In the genomic region with DNA sequence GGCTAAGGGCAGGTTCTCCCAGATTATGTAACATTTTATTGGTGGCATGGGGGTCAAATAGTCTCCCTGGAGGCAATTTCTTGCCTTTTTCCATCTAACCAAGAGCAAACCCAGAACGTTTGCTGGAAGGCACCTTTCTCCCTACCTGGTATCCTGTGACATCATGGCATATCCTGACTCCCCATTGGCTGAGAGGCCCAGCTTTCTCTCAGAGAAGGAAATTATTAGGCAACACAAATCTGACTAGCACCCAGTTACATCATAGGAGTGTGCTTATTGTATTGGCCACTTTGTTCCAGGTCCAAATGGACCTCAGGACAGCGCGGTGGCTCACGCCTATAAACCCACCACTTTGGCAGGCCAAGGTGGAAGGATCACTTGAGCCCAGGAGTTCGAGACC, we compare ENCODE assay signal across 18 cellular contexts. TPM values are rescaled to one million over a fixed set of nuclear protein-coding genes. Genes with fewer than 3 reads are reported as not detected.
DNase-seq lines count a peak whose midpoint lies in the region; ATAC-seq, FAIRE-seq and TF ChIP-seq lines count a peak whose summit lies in the region.
"Had no signal": no experiment of that assay in that cellular context is flagged by ENCODE, and none has a peak within 500 bp of the region (broad histone marks: within the 10 kb centered on the region; RNA-seq: fewer than 3 reads in every experiment).

No MANE protein-coding gene starts in this region.

- no peaks in the 10 kb centered on the region for H3K79me2 ChIP-seq in K562 (ENCODE audit: control insufficient read depth, insufficient read depth, low read length)

- peaks cover 13 to 22% of the 10 kb centered on the region in 2 experiments for H3K4me1 ChIP-seq in K562 (replicated peaks in 1 of 2; ENCODE audit: control insufficient read depth in 2 of 2, insufficient read depth in 2 of 2, low read length in 2 of 2)

- H3K9me3 Mint-ChIP-seq in naive B cell, result no peaks in the 10 kb centered on the region
- H3K9me3 Mint-ChIP-seq: activated T-cell treated with anti-CD3 and anti-CD28 coated beads, Interleukin-2, amount 50 U/mL, for 4 hours had no signal

- peak overlapping the region in 2 of 6 donors; percentile 20 to 50 for H3K27ac Mint-ChIP-seq in naive B cell

- in situ Hi-C loops in K562 (cut with MboI), result no loop called here

- H3K27me3 Mint-ChIP-seq in naive B cell, result no peaks in the 10 kb centered on the region

- H3K27ac ChIP-seq in K562 (ENCODE audit: extremely low read depth, low read depth, low read length), result no peak overlapping the region
- no peak overlapping the region for H3K27ac ChIP-seq in WERI-Rb-1
- H3K27ac ChIP-seq: epithelial cell of prostate had no signal

- no peak for TF ChIP-seq EP300 in K562 (IDR thresholded peaks at IDR 0.05; ENCODE audit: low read length)

- no peaks in the 10 kb centered on the region for H3K9me1 ChIP-seq in K562 (ENCODE audit: control insufficient read depth, insufficient read depth, low read length)

- ATAC-seq in K562, result no peak
- peak; percentile 14 to 27 for ATAC-seq in naive B cell (ENCODE audit: low read depth in 2 of 2)
- ATAC-seq in GM18861 (IDR thresholded peaks at IDR 0.05; ENCODE audit: unreplicated experiment), result no peak
- ATAC-seq: activated CD4-positive, CD25-positive, alpha-beta regulatory T cell treated with anti-CD3 and anti-CD28 coated beads, Interleukin-2, amount 50 U/mL, for 24 hours; activated T-cell treated with anti-CD3 and anti-CD28 coated beads, Interleukin-2, amount 50 U/mL, for 4 hours; body of pancreas; mucosa of descending colon had no signal

- TF ChIP-seq RAD21 in K562 (CRISPR knock-in tag; conservative IDR thresholded peaks at IDR 0.05 in 1 of 2, IDR thresholded peaks at IDR 0.05 in 1 of 2), result no peak

- no peaks in the 10 kb centered on the region for H3K36me3 Mint-ChIP-seq in naive B cell

- H3K9me3 ChIP-seq in K562 (replicated peaks; ENCODE audit: control insufficient read depth, insufficient read depth, low read depth, low read length) (no peaks in the 10 kb centered on the region), WERI-Rb-1 (ENCODE audit: severe bottlenecking) (no peaks in the 10 kb centered on the region)
- H3K9me3 ChIP-seq: body of pancreas, mucosa of descending colon, SJSA1, stomach had no signal

- FAIRE-seq in K562 (lab: Jason Lieb, UNC), result no peak

- 79% methylated on average over 5 of the region's 5 CpGs for WGBS in K562 (ENCODE audit: insufficient coverage, low coverage, missing lambda C conversion rate)

- no peaks in the 10 kb centered on the region for H4K20me1 ChIP-seq in K562 (replicated peaks; ENCODE audit: control insufficient read depth, insufficient read depth, low read length)

- H3K4me3 ChIP-seq in K562 (no peak overlapping the region), WERI-Rb-1 (ENCODE audit: low read depth, low read length) (no peak overlapping the region)
- H3K4me3 ChIP-seq: body of pancreas, mucosa of descending colon, SJSA1, stomach had no signal

- BruUV-seq in K562 (replicated peaks; lab: Mats Ljungman, UMichigan), result no TSS peak

- no peak overlapping the region for H3K4me2 ChIP-seq in K562 (ENCODE audit: insufficient read depth, low read length)

- H3K4me3 Mint-ChIP-seq in naive B cell, result peak overlapping the region in 2 of 8 donors; percentile 15 to 39
- H3K4me3 Mint-ChIP-seq: activated T-cell treated with anti-CD3 and anti-CD28 coated beads, Interleukin-2, amount 50 U/mL, for 4 hours had no signal

- POLR2A ChIA-PET in K562 (lab: Yijun Ruan, JAX), result no interaction called here

- H3K36me3 ChIP-seq in K562 (ENCODE audit: control insufficient read depth, insufficient read depth, low read length) (no peaks in the 10 kb centered on the region), WERI-Rb-1 (no peaks in the 10 kb centered on the region)
- H3K36me3 ChIP-seq: SJSA1, stomach had no signal

- 0 out of 2 replicates have a peak overlapping the region, but pooled peaks have one; percentile 11 for H2AFZ ChIP-seq in K562 (ENCODE audit: low read depth, low read length)

- H3K27me3 ChIP-seq in K562 (ENCODE audit: control insufficient read depth in 2 of 2, insufficient read depth in 2 of 2, low read length in 2 of 2) (no peaks in the 10 kb centered on the region), WERI-Rb-1 (ENCODE audit: insufficient read depth, low read depth, severe bottlenecking) (no peaks in the 10 kb centered on the region)
- H3K27me3 ChIP-seq: body of pancreas, SJSA1, stomach had no signal

- DNase-seq in ELR (ENCODE audit: low read depth) (peak; percentile 26), M059J (ENCODE audit: low read depth) (peak; percentile 53), K562 (ENCODE audit: extremely low read depth in 1 of 4, low spot score in 3 of 4) (peak in 2 of 4 experiments; percentile 61 to 63), naive B cell (peak; percentile 31), hepatic stellate cell (ENCODE audit: low spot score) (no peak), WERI-Rb-1 (no peak)
- DNase-seq: activated T-cell treated with anti-CD3 and anti-CD28 coated beads, Interleukin-2, amount 50 U/mL, for 4 hours; body of pancreas; MM.1S; mucosa of descending colon; NCI-H524 treated with DMSO at 0.1 percent for 48 hours; retina; stimulated activated CD4-positive, alpha-beta T cell treated with anti-CD3 and anti-CD28 coated beads, Interleukin-4, amount 100 ng/mL, for 4 hours; stomach had no signal

- intact Hi-C loops in K562 (cut with micrococcal nuclease), result no loop called here

- no peak for TF ChIP-seq CTCF in K562 (IDR thresholded peaks at IDR 0.05 in 2 of 3, conservative IDR thresholded peaks at IDR 0.05 in 1 of 3; ENCODE audit: insufficient read depth in 2 of 3, low read depth in 1 of 3, low read length in 3 of 3)
- no peak for TF ChIP-seq CTCF in WERI-Rb-1 (IDR thresholded peaks at IDR 0.05; ENCODE audit: low read depth, low read length)

- CTCF ChIA-PET in K562 (lab: Yijun Ruan, JAX; ENCODE audit: low intra/inter-chr PET ratio), result no interaction called here

- no peak for TF ChIP-seq POLR2A in K562 (conservative IDR thresholded peaks at IDR 0.05)

- H3K4me1 Mint-ChIP-seq in naive B cell, result peaks cover 9 to 19% (median 19%) of the 10 kb centered on the region in 3 donors

- H3K9ac ChIP-seq in K562 (ENCODE audit: insufficient read depth in 1 of 2, low read depth in 2 of 2, low read length in 2 of 2), result peak overlapping the region in 1 of 2 experiments; percentile 58; a peak in 1 of 4 replicates

RNA-seq across cellular contexts. Expression of a gene that starts 13.0 kb away (rescaled TPM):
- 0.05 and 0.79 TPM in 2 replicates for total RNA-seq in M059J (2014; rRNA removed; shearing (Covaris generic))
- 0.32 TPM in 1 of 2 replicates, not detected in the other for total RNA-seq in K562 (2011; cell fraction: chromatin; rRNA removed; ENCODE audit: low replicate concordance)
- total RNA-seq in K562 (2011; cell fraction: nucleolus; rRNA removed), result 0.13 TPM in 1 of 2 replicates, not detected in the other
- total RNA-seq in K562 (2011; cell fraction: nucleoplasm; rRNA removed), result 0.31 TPM in 1 of 2 replicates, not detected in the other
- total RNA-seq in K562 (2014; rRNA removed), result not detected in 2 replicates
- total RNA-seq in K562 (2014; rRNA removed; fragmentation: Illumina TruSeq; extraction: Trizol), result not detected in 2 replicates
- total RNA-seq in K562 (2015; rRNA removed; fragmentation: Illumina TruSeq; extraction: Trizol), result not detected in 2 replicates
- total RNA-seq in K562 (2021), result not detected in 2 replicates
- 0.04 TPM in 1 of 2 replicates, not detected in the other for polyA plus RNA-seq in K562 (2011; rRNA removed)
- polyA plus RNA-seq in K562 (2011; cell fraction: cytosol; rRNA removed), result not detected in 2 replicates
- polyA plus RNA-seq in K562 (2011; cell fraction: nucleus; rRNA removed), result 0.09 and 0.21 TPM in 2 replicates
- 0.07 and 0.28 TPM in 2 replicates for polyA plus RNA-seq in K562 (2012)
- polyA plus RNA-seq in K562 (2014; fragmentation: Illumina TruSeq; extraction: Trizol), result not detected in 2 replicates
- polyA plus RNA-seq in K562 (2014; fragmentation: Nextera tagmentation; extraction: Ambion mirVana), result not detected
- polyA plus RNA-seq in K562 (2014; rRNA removed), result 0.07 TPM in 1 of 2 replicates, not detected in the other
- not detected in 2 replicates for polyA minus RNA-seq in K562 (2011; rRNA and poly(A)+ RNA removed)
- polyA minus RNA-seq in K562 (2011; cell fraction: cytosol; rRNA and poly(A)+ RNA removed), result not detected in 2 replicates
- polyA minus RNA-seq in K562 (2011; cell fraction: nucleus; rRNA and poly(A)+ RNA removed), result not detected in 2 replicates
- polyA plus RNA-seq in naive B cell (ENCODE audit: low read depth in 6 of 6), result not detected
- total RNA-seq: body of pancreas, SJSA1, stomach had no signal

RNA-seq across cellular contexts. Expression of a gene that starts 13.8 kb away (rescaled TPM):
- total RNA-seq in M059J (2014; rRNA removed; shearing (Covaris generic)), result 1.9 and 5.1 TPM in 2 replicates
- total RNA-seq in K562 (2011; cell fraction: chromatin; rRNA removed; ENCODE audit: low replicate concordance), result 3.6 and 10.9 TPM in 2 replicates
- 3.8 and 4.2 TPM in 2 replicates for total RNA-seq in K562 (2011; cell fraction: nucleolus; rRNA removed)
- 4.3 and 8.0 TPM in 2 replicates for total RNA-seq in K562 (2011; cell fraction: nucleoplasm; rRNA removed)
- total RNA-seq in K562 (2014; rRNA removed), result 19.9 and 37.7 TPM in 2 replicates
- 2.4 and 2.9 TPM in 2 replicates for total RNA-seq in K562 (2014; rRNA removed; fragmentation: Illumina TruSeq; extraction: Trizol)
- total RNA-seq in K562 (2015; rRNA removed; fragmentation: Illumina TruSeq; extraction: Trizol), result 7.5 and 8.3 TPM in 2 replicates
- total RNA-seq in K562 (2021), result 14.8 and 16.2 TPM in 2 replicates
- polyA plus RNA-seq in K562 (2011; rRNA removed), result 4.1 and 8.1 TPM in 2 replicates
- 9.2 and 10.8 TPM in 2 replicates for polyA plus RNA-seq in K562 (2011; cell fraction: cytosol; rRNA removed)
- 14.9 and 15.1 TPM in 2 replicates for polyA plus RNA-seq in K562 (2011; cell fraction: nucleus; rRNA removed)
- 23.4 and 24.4 TPM in 2 replicates for polyA plus RNA-seq in K562 (2012)
- 12.7 and 22.5 TPM in 2 replicates for polyA plus RNA-seq in K562 (2014; fragmentation: Illumina TruSeq; extraction: Trizol)
- polyA plus RNA-seq in K562 (2014; fragmentation: Nextera tagmentation; extraction: Ambion mirVana), result 10 to 100 TPM in 1 of 2 experiments, 1 to 10 TPM in 1; 6.3 to 11.5 TPM
- 8.2 and 19.3 TPM in 2 replicates for polyA plus RNA-seq in K562 (2014; rRNA removed)
- polyA minus RNA-seq in K562 (2011; rRNA and poly(A)+ RNA removed), result 1.7 and 4.4 TPM in 2 replicates
- 4.6 and 5.4 TPM in 2 replicates for polyA minus RNA-seq in K562 (2011; cell fraction: cytosol; rRNA and poly(A)+ RNA removed)
- 1.9 and 2.2 TPM in 2 replicates for polyA minus RNA-seq in K562 (2011; cell fraction: nucleus; rRNA and poly(A)+ RNA removed)
- 10 to 100 TPM in 3 of 6 donors, 1 to 10 TPM in 3; 2.8 to 15.2 (median 10.6) TPM for polyA plus RNA-seq in naive B cell (ENCODE audit: low read depth in 6 of 6)
- total RNA-seq: SJSA1 had no signal

RNA-seq across cellular contexts. Expression of a gene that starts 22.6 kb away (rescaled TPM):
- 18.5 and 20.1 TPM in 2 replicates for total RNA-seq in M059J (2014; rRNA removed; shearing (Covaris generic))
- 1.9 and 3.2 TPM in 2 replicates for total RNA-seq in K562 (2011; cell fraction: chromatin; rRNA removed; ENCODE audit: low replicate concordance)
- 1.8 and 2.2 TPM in 2 replicates for total RNA-seq in K562 (2011; cell fraction: nucleolus; rRNA removed)
- total RNA-seq in K562 (2011; cell fraction: nucleoplasm; rRNA removed), result 2.1 and 3.3 TPM in 2 replicates
- total RNA-seq in K562 (2014; rRNA removed) (3.6 and 5.0 TPM in 2 replicates), K562 (2014; rRNA removed; fragmentation: Illumina TruSeq; extraction: Trizol) (0.96 and 1.1 TPM in 2 replicates), K562 (2015; rRNA removed; fragmentation: Illumina TruSeq; extraction: Trizol) (3.7 and 3.9 TPM in 2 replicates), K562 (2021) (2.6 and 5.5 TPM in 2 replicates)
- polyA plus RNA-seq in K562 (2011; rRNA removed) (0.45 and 1.1 TPM in 2 replicates), K562 (2014; fragmentation: Illumina TruSeq; extraction: Trizol) (1.8 and 2.1 TPM in 2 replicates), K562 (2014; fragmentation: Nextera tagmentation; extraction: Ambion mirVana) (under 1 TPM; 0.25 to 0.64 TPM), K562 (2014; rRNA removed) (1.6 and 3.8 TPM in 2 replicates), naive B cell (ENCODE audit: low read depth in 6 of 6) (10 to 100 TPM; 27.6 to 73.8 (median 46.4) TPM)
- polyA plus RNA-seq in K562 (2011; cell fraction: cytosol; rRNA removed), result 1.0 and 1.3 TPM in 2 replicates
- polyA plus RNA-seq in K562 (2011; cell fraction: nucleus; rRNA removed), result 1.2 and 1.5 TPM in 2 replicates
- 4.6 and 5.2 TPM in 2 replicates for polyA plus RNA-seq in K562 (2012)
- 0.49 and 0.99 TPM in 2 replicates for polyA minus RNA-seq in K562 (2011; rRNA and poly(A)+ RNA removed)
- 0.38 and 1.8 TPM in 2 replicates for polyA minus RNA-seq in K562 (2011; cell fraction: cytosol; rRNA and poly(A)+ RNA removed)
- 0.67 and 2.7 TPM in 2 replicates for polyA minus RNA-seq in K562 (2011; cell fraction: nucleus; rRNA and poly(A)+ RNA removed)

RNA-seq across cellular contexts. Expression of a gene that starts 36.0 kb away (rescaled TPM):
- total RNA-seq in M059J (2014; rRNA removed; shearing (Covaris generic)), result not detected in 2 replicates
- not detected in 2 replicates for total RNA-seq in K562 (2011; cell fraction: chromatin; rRNA removed; ENCODE audit: low replicate concordance)
- not detected in 2 replicates for total RNA-seq in K562 (2011; cell fraction: nucleolus; rRNA removed)
- not detected in 2 replicates for total RNA-seq in K562 (2011; cell fraction: nucleoplasm; rRNA removed)
- total RNA-seq in K562 (2014; rRNA removed) (not detected in 2 replicates), K562 (2014; rRNA removed; fragmentation: Illumina TruSeq; extraction: Trizol) (not detected in 2 replicates), K562 (2015; rRNA removed; fragmentation: Illumina TruSeq; extraction: Trizol) (not detected in 2 replicates), K562 (2021) (not detected in 2 replicates)
- polyA plus RNA-seq in K562 (2011; rRNA removed) (not detected in 2 replicates), K562 (2014; fragmentation: Illumina TruSeq; extraction: Trizol) (not detected in 2 replicates), K562 (2014; fragmentation: Nextera tagmentation; extraction: Ambion mirVana) (under 1 TPM; 0.03 to 0.04 TPM), K562 (2014; rRNA removed) (not detected in 2 replicates), naive B cell (ENCODE audit: low read depth in 6 of 6) (under 1 TPM in 3 of 6 donors, not detected in 3; 0.11 to 0.26 (median 0.17) TPM)
- not detected in 2 replicates for polyA plus RNA-seq in K562 (2011; cell fraction: cytosol; rRNA removed)
- polyA plus RNA-seq in K562 (2011; cell fraction: nucleus; rRNA removed), result not detected in 2 replicates
- 0.21 and 0.40 TPM in 2 replicates for polyA plus RNA-seq in K562 (2012)
- not detected in 2 replicates for polyA minus RNA-seq in K562 (2011; rRNA and poly(A)+ RNA removed)
- not detected in 2 replicates for polyA minus RNA-seq in K562 (2011; cell fraction: cytosol; rRNA and poly(A)+ RNA removed)
- polyA minus RNA-seq in K562 (2011; cell fraction: nucleus; rRNA and poly(A)+ RNA removed), result not detected in 2 replicates
- total RNA-seq: SJSA1 had no signal

RNA-seq across cellular contexts. Expression of a gene that starts 40.5 kb away (rescaled TPM):
- total RNA-seq in M059J (2014; rRNA removed; shearing (Covaris generic)), result 2.9 and 5.4 TPM in 2 replicates
- 16.1 and 40.7 TPM in 2 replicates for total RNA-seq in K562 (2011; cell fraction: chromatin; rRNA removed; ENCODE audit: low replicate concordance)
- total RNA-seq in K562 (2011; cell fraction: nucleolus; rRNA removed), result 26.3 and 31.7 TPM in 2 replicates
- total RNA-seq in K562 (2011; cell fraction: nucleoplasm; rRNA removed), result 25.7 and 33.8 TPM in 2 replicates
- total RNA-seq in K562 (2014; rRNA removed) (4.0 and 8.2 TPM in 2 replicates), K562 (2014; rRNA removed; fragmentation: Illumina TruSeq; extraction: Trizol) (2.1 and 2.9 TPM in 2 replicates), K562 (2015; rRNA removed; fragmentation: Illumina TruSeq; extraction: Trizol) (5.4 and 5.5 TPM in 2 replicates), K562 (2021) (13.9 and 15.2 TPM in 2 replicates)
- polyA plus RNA-seq in K562 (2011; rRNA removed) (2.0 and 3.5 TPM in 2 replicates), K562 (2014; fragmentation: Illumina TruSeq; extraction: Trizol) (2.6 and 6.4 TPM in 2 replicates), K562 (2014; fragmentation: Nextera tagmentation; extraction: Ambion mirVana) (under 1 TPM; 0.10 to 0.17 TPM), K562 (2014; rRNA removed) (9.0 and 10.8 TPM in 2 replicates), naive B cell (ENCODE audit: low read depth in 6 of 6) (10 to 100 TPM in 4 of 6 donors, 1 to 10 TPM in 2; 5.6 to 16.5 (median 10.8) TPM)
- 2.7 and 9.3 TPM in 2 replicates for polyA plus RNA-seq in K562 (2011; cell fraction: cytosol; rRNA removed)
- polyA plus RNA-seq in K562 (2011; cell fraction: nucleus; rRNA removed), result 11.1 and 18.6 TPM in 2 replicates
- polyA plus RNA-seq in K562 (2012), result 7.0 and 7.3 TPM in 2 replicates
- polyA minus RNA-seq in K562 (2011; rRNA and poly(A)+ RNA removed), result 2.8 and 3.5 TPM in 2 replicates
- 5.3 and 7.7 TPM in 2 replicates for polyA minus RNA-seq in K562 (2011; cell fraction: cytosol; rRNA and poly(A)+ RNA removed)
- polyA minus RNA-seq in K562 (2011; cell fraction: nucleus; rRNA and poly(A)+ RNA removed), result 8.6 and 9.6 TPM in 2 replicates

Comparison
In these comparisons a context has a peak if more than half of its experiments do, and no peak if none do; other contexts are left out.
1. DNase-seq: peak in ELR (single experiment), M059J (single experiment) and naive B cell (single experiment); none in hepatic stellate cell (single experiment) and WERI-Rb-1 (single experiment).
2. ATAC-seq: peak in naive B cell (2 of 2); none in K562 (single experiment) and GM18861 (single experiment).